In genomic region chr6:111972714-111973678, GRCh38 we compare ENCODE assay signal across 9 cellular contexts.
A peak's percentile ranks its signal among the peaks of the same experiment; 100 is the strongest.
DNase-seq lines count a peak whose midpoint lies in the region; ATAC-seq and TF ChIP-seq lines count a peak whose summit lies in the region.
"Had no signal": no experiment of that assay in that cellular context is flagged by ENCODE, and none has a peak within 500 bp of the region (broad histone marks: within the 10 kb centered on the region; RNA-seq: fewer than 3 reads in every experiment).

No MANE protein-coding gene starts in this region.

- no peak for TF ChIP-seq CTCF in CD8-positive, alpha-beta T cell (IDR thresholded peaks at IDR 0.05)
- TF ChIP-seq CTCF in RWPE1 (conservative IDR thresholded peaks at IDR 0.05; ENCODE audit: low read depth) = no peak
- TF ChIP-seq CTCF in left ventricle myocardium inferior (IDR thresholded peaks at IDR 0.05; ENCODE audit: borderline replicate concordance) = no peak

- no peaks in the 10 kb centered on the region for H3K36me3 ChIP-seq in CD8-positive, alpha-beta T cell (ENCODE audit: insufficient read depth, low read length)
- H3K36me3 ChIP-seq in left ventricle myocardium inferior = no peaks in the 10 kb centered on the region

- H3K36me3 Mint-ChIP-seq in CD8-positive, alpha-beta T cell = no peaks in the 10 kb centered on the region
- H3K36me3 Mint-ChIP-seq: naive B cell had no signal

- H3K4me1 Mint-ChIP-seq in CD8-positive, alpha-beta T cell (ENCODE audit: low read depth) = peaks cover 68% of the 10 kb centered on the region

- ATAC-seq in CD8-positive, alpha-beta T cell = peak; percentile 92

- intact Hi-C loops in CD8-positive, alpha-beta T cell (cut with DNase I, micrococcal nuclease) = loop anchor here (1.0 to 5.0 kb wide), 4 partner anchors 16 to 1156 kb away; partner anchors contain the start of genes FYN (in 2 of the 2) and CDK19 (in 1 of the 2)
- intact Hi-C loops in left ventricle myocardium inferior (cut with micrococcal nuclease) = no loop called here

- CTCF ChIA-PET in CD8-positive, alpha-beta T cell (lab: Charles Lee) = interaction anchor here (0.8 to 2.2 kb wide), 12 partner anchors 11 to 482 kb away, joined by 3 to 12 read pairs (median 3); partner anchors contain the start of gene FYN
- CTCF ChIA-PET in RWPE1 (lab: Yijun Ruan, JAX) = no interaction called here

- no peaks in the 10 kb centered on the region for H3K9me3 Mint-ChIP-seq in CD8-positive, alpha-beta T cell
- H3K9me3 Mint-ChIP-seq: naive B cell had no signal

- H3K27ac ChIP-seq in CD8-positive, alpha-beta T cell (ENCODE audit: low read depth, low read length) = peak overlapping the region; percentile 78
- H3K27ac ChIP-seq in RWPE1 (peak overlapping the region; percentile 90), left ventricle myocardium inferior (replicated peaks) (peak overlapping the region; percentile 76)

- peak overlapping the region; percentile 97 for H3K27ac Mint-ChIP-seq in CD8-positive, alpha-beta T cell
- H3K27ac Mint-ChIP-seq: naive B cell had no signal

- H3K27me3 Mint-ChIP-seq in CD8-positive, alpha-beta T cell (ENCODE audit: low read depth) = no peaks in the 10 kb centered on the region

- peaks cover 68% of the 10 kb centered on the region for H3K4me1 ChIP-seq in CD8-positive, alpha-beta T cell (ENCODE audit: insufficient read depth, low read length)
- H3K4me1 ChIP-seq in left ventricle myocardium inferior = peaks cover 17% of the 10 kb centered on the region

- POLR2A ChIA-PET in CD8-positive, alpha-beta T cell (lab: Charles Lee) = interaction anchor here (0.6 to 2.8 kb wide), 15 partner anchors 8 to 161 kb away, joined by 3 to 17 read pairs (median 4); partner anchors contain the start of gene FYN
- POLR2A ChIA-PET in RWPE1 (lab: Yijun Ruan, JAX; ENCODE audit: low non-redundant PET) = no interaction called here

- no peaks in the 10 kb centered on the region for H3K27me3 ChIP-seq in CD8-positive, alpha-beta T cell (ENCODE audit: insufficient read depth, low read length)
- no peaks in the 10 kb centered on the region for H3K27me3 ChIP-seq in left ventricle myocardium inferior (ENCODE audit: low read depth)

- peak; percentile 22 to 85 (median 63) for DNase-seq in CD8-positive, alpha-beta T cell
- peak; percentile 74 for DNase-seq in RWPE1 (ENCODE audit: low spot score)
- DNase-seq in activated naive CD4-positive, alpha-beta T cell treated with Interleukin-2 at 50 U/mL for 16 hours = peak; percentile 67
- DNase-seq in left ventricle myocardium inferior = peak; percentile 28
- DNase-seq in stimulated activated CD4-positive, alpha-beta T cell treated with anti-CD3 and anti-CD28 coated beads, Interleukin-15, amount 100 ng/mL, for 48 hours (ENCODE audit: low read depth in 2 of 2) = peak; percentile 51 to 62
- DNase-seq in hippocampal formation (lab: John Stamatoyannopoulos, UW) = no peak
- no peak for DNase-seq in NCI-H446 (lab: John Stamatoyannopoulos, UW)
- no peak for DNase-seq in NCI-H2107 (lab: John Stamatoyannopoulos, UW)
- DNase-seq: naive B cell had no signal

- no peaks in the 10 kb centered on the region for H3K9me3 ChIP-seq in CD8-positive, alpha-beta T cell (ENCODE audit: low read length)
- no peaks in the 10 kb centered on the region for H3K9me3 ChIP-seq in left ventricle myocardium inferior (replicated peaks)

- peak overlapping the region; percentile 56 for H3K4me3 Mint-ChIP-seq in CD8-positive, alpha-beta T cell
- H3K4me3 Mint-ChIP-seq: naive B cell had no signal

- H3K4me3 ChIP-seq in CD8-positive, alpha-beta T cell (ENCODE audit: low read depth, low read length) = no peak overlapping the region
- peak overlapping the region; percentile 22 for H3K4me3 ChIP-seq in left ventricle myocardium inferior

Comparison
In these comparisons a context has a peak if more than half of its experiments do, and no peak if none do; other contexts are left out.
1. DNase-seq: peak in CD8-positive, alpha-beta T cell (7 of 7), RWPE1 (single experiment), activated naive CD4-positive, alpha-beta T cell treated with Interleukin-2 at 50 U/mL for 16 hours (single experiment), left ventricle myocardium inferior (single experiment) and stimulated activated CD4-positive, alpha-beta T cell treated with anti-CD3 and anti-CD28 coated beads, Interleukin-15, amount 100 ng/mL, for 48 hours (2 of 2); none in hippocampal formation (0 of 2), NCI-H446 (0 of 2) and NCI-H2107 (single experiment).
2. Peak in every context shown above with its lines, with median percentiles within 50 percentile points of each other: H3K27ac ChIP-seq.